ENCODE assay signal across 27 cellular contexts in the genomic region with DNA sequence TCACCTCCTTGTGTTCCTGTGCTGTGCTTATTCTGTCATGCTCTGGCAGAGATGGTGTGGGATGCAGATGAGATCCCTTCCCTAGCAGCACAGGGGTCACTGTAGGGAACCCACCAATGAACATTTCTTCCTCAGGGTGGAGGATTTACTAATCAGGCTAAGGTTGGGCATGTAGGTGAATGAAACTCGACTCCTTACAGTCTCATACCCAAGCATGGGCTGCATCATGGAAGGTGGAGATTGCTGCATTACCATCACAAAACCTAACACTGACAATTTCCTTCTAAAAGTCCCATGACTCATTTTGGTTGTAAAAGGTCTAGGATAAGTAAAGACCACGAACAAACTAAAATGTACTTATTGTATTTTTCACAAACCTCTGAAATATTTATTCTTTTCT.
"Had no signal": no experiment of that assay in that cellular context is flagged by ENCODE, and none has a peak within 500 bp of the region (broad histone marks: within the 10 kb centered on the region; RNA-seq: fewer than 3 reads in every experiment).

No MANE protein-coding gene starts in this region.

- H3K27ac Mint-ChIP-seq: activated CD4-positive, alpha-beta memory T cell treated with anti-CD3 and anti-CD28 coated beads, Interleukin-2, amount 10 ng/mL, durations not matched to agents 7 days and 5 days; activated CD4-positive, alpha-beta T cell treated with anti-CD3 and anti-CD28 coated beads, Interleukin-2, amount 10 ng/mL, durations not matched to agents 7 days and 5 days; activated naive CD4-positive, alpha-beta T cell treated with anti-CD3 and anti-CD28 coated beads, Interleukin-2, amount 10 ng/mL, durations not matched to agents 7 days and 5 days; activated naive CD4-positive, alpha-beta T cell treated with anti-CD3 and anti-CD28 coated beads, Interleukin-2, amount 50 U/mL, for 72 hours; activated naive CD8-positive, alpha-beta T cell treated with anti-CD3 and anti-CD28 coated beads, Interleukin-2, amount 10 ng/mL, durations not matched to agents 7 days and 5 days; activated T-cell treated with anti-CD3 and anti-CD28 coated beads, Interleukin-2, amount 50 U/mL, for 24 hours; activated T-cell treated with anti-CD3 and anti-CD28 coated beads, Interleukin-2, amount 50 U/mL, for 72 hours; brain; dendritic cell treated with granulocyte-macrophage colony-stimulating factor and Interleukin-4, amounts not matched to agents 40 ng/mL and 50 ng/mL, for 4 days; effector memory CD8-positive, alpha-beta T cell had no signal

- DNase-seq: activated CD4-positive, alpha-beta memory T cell treated with anti-CD3 and anti-CD28 coated beads, Interleukin-2, amount 10 ng/mL, durations not matched to agents 7 days and 5 days; activated CD4-positive, alpha-beta T cell treated with anti-CD3 and anti-CD28 coated beads for 1 hour; activated CD4-positive, alpha-beta T cell treated with anti-CD3 and anti-CD28 coated beads for 4 hours; activated CD4-positive, alpha-beta T cell treated with anti-CD3 and anti-CD28 coated beads, Interleukin-2, amount 10 ng/mL, durations not matched to agents 7 days and 5 days; activated CD4-positive, alpha-beta T cell treated with anti-CD3 and anti-CD28 coated beads, Interleukin-2, amount 50 U/mL, for 4 hours; activated CD8-positive, alpha-beta memory T cell treated with anti-CD3 and anti-CD28 coated beads, Interleukin-2, amount 50 U/mL, for 48 hours; activated gamma-delta T cell; activated naive CD4-positive, alpha-beta T cell; activated naive CD4-positive, alpha-beta T cell treated with anti-CD3 and anti-CD28 coated beads, Interleukin-2, amount 10 ng/mL, durations not matched to agents 7 days and 5 days; activated naive CD8-positive, alpha-beta T cell treated with anti-CD3 and anti-CD28 coated beads, Interleukin-2, amount 10 ng/mL, durations not matched to agents 7 days and 5 days; activated T-cell treated with anti-CD3 and anti-CD28 coated beads for 4 hours; activated T-cell treated with anti-CD3 and anti-CD28 coated beads, Interleukin-2, amount 50 U/mL, for 24 hours; activated T-cell treated with anti-CD3 and anti-CD28 coated beads, Interleukin-2, amount 50 U/mL, for 72 hours; dorsolateral prefrontal cortex; effector CD4-positive, alpha-beta T cell; effector memory CD8-positive, alpha-beta T cell; erythroblast; esophagus squamous epithelium; head of caudate nucleus; T-helper 2 cell had no signal

- H3K4me3 ChIP-seq: ascending aorta, breast epithelium, coronary artery, dorsolateral prefrontal cortex, esophagus squamous epithelium had no signal

- H3K36me3 Mint-ChIP-seq: activated naive CD4-positive, alpha-beta T cell treated with anti-CD3 and anti-CD28 coated beads, Interleukin-2, amount 10 ng/mL, durations not matched to agents 7 days and 5 days; activated naive CD8-positive, alpha-beta T cell treated with anti-CD3 and anti-CD28 coated beads, Interleukin-2, amount 10 ng/mL, durations not matched to agents 7 days and 5 days; brain had no signal

- H3K36me3 ChIP-seq: ascending aorta, breast epithelium, esophagus squamous epithelium had no signal

- H3K4me1 Mint-ChIP-seq: activated CD4-positive, alpha-beta memory T cell treated with anti-CD3 and anti-CD28 coated beads, Interleukin-2, amount 10 ng/mL, durations not matched to agents 7 days and 5 days; activated CD4-positive, alpha-beta T cell treated with anti-CD3 and anti-CD28 coated beads, Interleukin-2, amount 10 ng/mL, durations not matched to agents 7 days and 5 days; activated naive CD4-positive, alpha-beta T cell treated with anti-CD3 and anti-CD28 coated beads, Interleukin-2, amount 10 ng/mL, durations not matched to agents 7 days and 5 days; activated naive CD8-positive, alpha-beta T cell treated with anti-CD3 and anti-CD28 coated beads, Interleukin-2, amount 10 ng/mL, durations not matched to agents 7 days and 5 days; central memory CD8-positive, alpha-beta T cell had no signal

- H3K27me3 ChIP-seq: ascending aorta, breast epithelium, dorsolateral prefrontal cortex, esophagus squamous epithelium had no signal

- H3K4me3 Mint-ChIP-seq: activated CD4-positive, alpha-beta memory T cell treated with anti-CD3 and anti-CD28 coated beads, Interleukin-2, amount 10 ng/mL, durations not matched to agents 7 days and 5 days; activated CD4-positive, alpha-beta T cell treated with anti-CD3 and anti-CD28 coated beads, Interleukin-2, amount 10 ng/mL, durations not matched to agents 7 days and 5 days; activated naive CD4-positive, alpha-beta T cell treated with anti-CD3 and anti-CD28 coated beads, Interleukin-2, amount 10 ng/mL, durations not matched to agents 7 days and 5 days; activated naive CD8-positive, alpha-beta T cell treated with anti-CD3 and anti-CD28 coated beads, Interleukin-2, amount 10 ng/mL, durations not matched to agents 7 days and 5 days; activated T-cell treated with anti-CD3 and anti-CD28 coated beads, Interleukin-2, amount 50 U/mL, for 24 hours; activated T-cell treated with anti-CD3 and anti-CD28 coated beads, Interleukin-2, amount 50 U/mL, for 72 hours; brain; central memory CD8-positive, alpha-beta T cell; dendritic cell treated with granulocyte-macrophage colony-stimulating factor and Interleukin-4, amounts not matched to agents 40 ng/mL and 50 ng/mL, for 4 days; effector memory CD8-positive, alpha-beta T cell had no signal

- ATAC-seq: activated naive CD4-positive, alpha-beta T cell treated with anti-CD3 and anti-CD28 coated beads, Interleukin-2, amount 50 U/mL, for 72 hours; activated T-cell treated with anti-CD3 and anti-CD28 coated beads, Interleukin-2, amount 50 U/mL, for 72 hours; effector memory CD8-positive, alpha-beta T cell had no signal

- H3K9me3 ChIP-seq: ascending aorta had no signal

- H3K27ac ChIP-seq: ascending aorta, breast epithelium, coronary artery, dorsolateral prefrontal cortex, esophagus squamous epithelium had no signal

- H3K27me3 Mint-ChIP-seq: activated CD4-positive, alpha-beta memory T cell treated with anti-CD3 and anti-CD28 coated beads, Interleukin-2, amount 10 ng/mL, durations not matched to agents 7 days and 5 days; activated CD4-positive, alpha-beta T cell treated with anti-CD3 and anti-CD28 coated beads, Interleukin-2, amount 10 ng/mL, durations not matched to agents 7 days and 5 days; activated naive CD4-positive, alpha-beta T cell treated with anti-CD3 and anti-CD28 coated beads, Interleukin-2, amount 10 ng/mL, durations not matched to agents 7 days and 5 days; activated naive CD8-positive, alpha-beta T cell treated with anti-CD3 and anti-CD28 coated beads, Interleukin-2, amount 10 ng/mL, durations not matched to agents 7 days and 5 days; activated T-cell treated with anti-CD3 and anti-CD28 coated beads, Interleukin-2, amount 50 U/mL, for 24 hours; central memory CD8-positive, alpha-beta T cell; dendritic cell treated with granulocyte-macrophage colony-stimulating factor and Interleukin-4, amounts not matched to agents 40 ng/mL and 50 ng/mL, for 4 days; effector memory CD8-positive, alpha-beta T cell had no signal

- H3K4me1 ChIP-seq: ascending aorta, breast epithelium, esophagus squamous epithelium had no signal
